ENCODE assay signal across 1 cellular context in genomic region chr1:113978863-113979702, GRCh38.
TF ChIP-seq lines count a peak whose summit lies in the region.

OLFML3 (plus strand) TSS chr1:113979474; CDS start chr1:113979517, 43 bp downstream.

TF ChIP-seq in GM12878, 131 proteins besides CTCF, POLR2A, EP300 and RAD21 (continued from another document and continues in another):
- TF ChIP-seq, protein P1, sequence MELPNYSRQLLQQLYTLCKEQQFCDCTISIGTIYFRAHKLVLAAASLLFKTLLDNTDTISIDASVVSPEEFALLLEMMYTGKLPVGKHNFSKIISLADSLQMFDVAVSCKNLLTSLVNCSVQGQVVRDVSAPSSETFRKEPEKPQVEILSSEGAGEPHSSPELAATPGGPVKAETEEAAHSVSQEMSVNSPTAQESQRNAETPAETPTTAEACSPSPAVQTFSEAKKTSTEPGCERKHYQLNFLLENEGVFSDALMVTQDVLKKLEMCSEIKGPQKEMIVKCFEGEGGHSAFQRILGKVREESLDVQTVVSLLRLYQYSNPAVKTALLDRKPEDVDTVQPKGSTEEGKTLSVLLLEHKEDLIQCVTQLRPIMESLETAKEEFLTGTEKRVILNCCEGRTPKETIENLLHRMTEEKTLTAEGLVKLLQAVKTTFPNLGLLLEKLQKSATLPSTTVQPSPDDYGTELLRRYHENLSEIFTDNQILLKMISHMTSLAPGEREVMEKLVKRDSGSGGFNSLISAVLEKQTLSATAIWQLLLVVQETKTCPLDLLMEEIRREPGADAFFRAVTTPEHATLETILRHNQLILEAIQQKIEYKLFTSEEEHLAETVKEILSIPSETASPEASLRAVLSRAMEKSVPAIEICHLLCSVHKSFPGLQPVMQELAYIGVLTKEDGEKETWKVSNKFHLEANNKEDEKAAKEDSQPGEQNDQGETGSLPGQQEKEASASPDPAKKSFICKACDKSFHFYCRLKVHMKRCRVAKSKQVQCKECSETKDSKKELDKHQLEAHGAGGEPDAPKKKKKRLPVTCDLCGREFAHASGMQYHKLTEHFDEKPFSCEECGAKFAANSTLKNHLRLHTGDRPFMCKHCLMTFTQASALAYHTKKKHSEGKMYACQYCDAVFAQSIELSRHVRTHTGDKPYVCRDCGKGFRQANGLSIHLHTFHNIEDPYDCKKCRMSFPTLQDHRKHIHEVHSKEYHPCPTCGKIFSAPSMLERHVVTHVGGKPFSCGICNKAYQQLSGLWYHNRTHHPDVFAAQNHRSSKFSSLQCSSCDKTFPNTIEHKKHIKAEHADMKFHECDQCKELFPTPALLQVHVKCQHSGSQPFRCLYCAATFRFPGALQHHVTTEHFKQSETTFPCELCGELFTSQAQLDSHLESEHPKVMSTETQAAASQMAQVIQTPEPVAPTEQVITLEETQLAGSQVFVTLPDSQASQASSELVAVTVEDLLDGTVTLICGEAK (IDR thresholded peaks at IDR 0.05; ENCODE audit: borderline replicate concordance): no peak
- TF ChIP-seq KLF5 (IDR thresholded peaks at IDR 0.05; ENCODE audit: partially characterized antibody) (no peak), TARDBP (IDR thresholded peaks at IDR 0.05; ENCODE audit: borderline replicate concordance) (no peak), TCF12 (IDR thresholded peaks at IDR 0.05; ENCODE audit: low read depth, low read length) (no peak), CBX5 (IDR thresholded peaks at IDR 0.05; ENCODE audit: low read depth) (no peak), SUPT20H (IDR thresholded peaks at IDR 0.05; ENCODE audit: borderline replicate concordance, control insufficient read depth, low read depth, low read length) (no peak), RCOR1 (conservative IDR thresholded peaks at IDR 0.05; ENCODE audit: low read depth, low read length) (no peak), SMARCA5 (IDR thresholded peaks at IDR 0.05) (no peak), NFIC (IDR thresholded peaks at IDR 0.05; ENCODE audit: low read depth, low read length) (no peak), FOXM1 (IDR thresholded peaks at IDR 0.05; ENCODE audit: low read depth, low read length) (peak; percentile 47; the same call in 1 of the 2 replicates), RELA (IDR thresholded peaks at IDR 0.05; ENCODE audit: borderline replicate concordance, partially characterized antibody) (no peak), SPI1 (IDR thresholded peaks at IDR 0.05; ENCODE audit: borderline replicate concordance, insufficient read depth, low read depth, low read length) (peak; percentile 6; the same call in 1 of the 2 replicates), DPF2 (IDR thresholded peaks at IDR 0.05) (no peak), RB1 (IDR thresholded peaks at IDR 0.05; ENCODE audit: borderline replicate concordance) (no peak), BHLHE40 (IDR thresholded peaks at IDR 0.05; ENCODE audit: borderline replicate concordance in 1 of 2, low read depth in 2 of 2, low read length in 1 of 2) (no peak), JUNB (IDR thresholded peaks at IDR 0.05) (peak; percentile 38; the same call in 1 of the 2 replicates), RBBP5 (conservative IDR thresholded peaks at IDR 0.05) (no peak), TBL1XR1 (IDR thresholded peaks at IDR 0.05; ENCODE audit: low read depth, low read length) (no peak), YY1 (IDR thresholded peaks at IDR 0.05; ENCODE audit: low read depth, low read length) (peak; percentile 49; the same call in 1 of the 2 replicates), GABPA (IDR thresholded peaks at IDR 0.05; ENCODE audit: low read depth) (no peak), EED (IDR thresholded peaks at IDR 0.05; ENCODE audit: low read depth) (no peak), EGR1 (IDR thresholded peaks at IDR 0.05; ENCODE audit: borderline replicate concordance in 1 of 2, low read depth in 2 of 2, low read length in 2 of 2) (no peak), ZNF687 (IDR thresholded peaks at IDR 0.05) (no peak), REST (IDR thresholded peaks at IDR 0.05; ENCODE audit: low read depth, low read length) (no peak), POU2F2 (IDR thresholded peaks at IDR 0.05; ENCODE audit: borderline replicate concordance, low read depth, low read length) (no peak), NR2C2 (IDR thresholded peaks at IDR 0.05; ENCODE audit: borderline replicate concordance, control insufficient read depth, insufficient read length, low read depth) (no peak), MYC (IDR thresholded peaks at IDR 0.05; ENCODE audit: insufficient read depth, insufficient read length, insufficient replicate concordance, low read length, severe bottlenecking) (no peak), NFYA (IDR thresholded peaks at IDR 0.05; ENCODE audit: borderline replicate concordance, low read depth, low read length) (no peak), ZNF384 (IDR thresholded peaks at IDR 0.05; ENCODE audit: borderline replicate concordance, low read depth, low read length) (no peak), CHD4 (IDR thresholded peaks at IDR 0.05) (no peak), RUNX3 (IDR thresholded peaks at IDR 0.05; ENCODE audit: low read length) (peak; percentile 23; the same call in 1 of the 2 replicates), ZNF592 (IDR thresholded peaks at IDR 0.05) (no peak), IRF3 (IDR thresholded peaks at IDR 0.05) (no peak)
- TF ChIP-seq, protein P2, sequence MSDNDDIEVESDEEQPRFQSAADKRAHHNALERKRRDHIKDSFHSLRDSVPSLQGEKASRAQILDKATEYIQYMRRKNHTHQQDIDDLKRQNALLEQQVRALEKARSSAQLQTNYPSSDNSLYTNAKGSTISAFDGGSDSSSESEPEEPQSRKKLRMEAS (IDR thresholded peaks at IDR 0.05; ENCODE audit: low read depth, low read length): no peak
- TF ChIP-seq, protein P3, sequence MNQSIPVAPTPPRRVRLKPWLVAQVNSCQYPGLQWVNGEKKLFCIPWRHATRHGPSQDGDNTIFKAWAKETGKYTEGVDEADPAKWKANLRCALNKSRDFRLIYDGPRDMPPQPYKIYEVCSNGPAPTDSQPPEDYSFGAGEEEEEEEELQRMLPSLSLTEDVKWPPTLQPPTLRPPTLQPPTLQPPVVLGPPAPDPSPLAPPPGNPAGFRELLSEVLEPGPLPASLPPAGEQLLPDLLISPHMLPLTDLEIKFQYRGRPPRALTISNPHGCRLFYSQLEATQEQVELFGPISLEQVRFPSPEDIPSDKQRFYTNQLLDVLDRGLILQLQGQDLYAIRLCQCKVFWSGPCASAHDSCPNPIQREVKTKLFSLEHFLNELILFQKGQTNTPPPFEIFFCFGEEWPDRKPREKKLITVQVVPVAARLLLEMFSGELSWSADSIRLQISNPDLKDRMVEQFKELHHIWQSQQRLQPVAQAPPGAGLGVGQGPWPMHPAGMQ (IDR thresholded peaks at IDR 0.05; ENCODE audit: borderline replicate concordance): no peak
- TF ChIP-seq, protein P4, sequence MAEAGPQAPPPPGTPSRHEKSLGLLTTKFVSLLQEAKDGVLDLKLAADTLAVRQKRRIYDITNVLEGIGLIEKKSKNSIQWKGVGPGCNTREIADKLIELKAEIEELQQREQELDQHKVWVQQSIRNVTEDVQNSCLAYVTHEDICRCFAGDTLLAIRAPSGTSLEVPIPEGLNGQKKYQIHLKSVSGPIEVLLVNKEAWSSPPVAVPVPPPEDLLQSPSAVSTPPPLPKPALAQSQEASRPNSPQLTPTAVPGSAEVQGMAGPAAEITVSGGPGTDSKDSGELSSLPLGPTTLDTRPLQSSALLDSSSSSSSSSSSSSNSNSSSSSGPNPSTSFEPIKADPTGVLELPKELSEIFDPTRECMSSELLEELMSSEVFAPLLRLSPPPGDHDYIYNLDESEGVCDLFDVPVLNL (IDR thresholded peaks at IDR 0.05; ENCODE audit: low read depth, low read length): no peak
- TF ChIP-seq, protein P5, sequence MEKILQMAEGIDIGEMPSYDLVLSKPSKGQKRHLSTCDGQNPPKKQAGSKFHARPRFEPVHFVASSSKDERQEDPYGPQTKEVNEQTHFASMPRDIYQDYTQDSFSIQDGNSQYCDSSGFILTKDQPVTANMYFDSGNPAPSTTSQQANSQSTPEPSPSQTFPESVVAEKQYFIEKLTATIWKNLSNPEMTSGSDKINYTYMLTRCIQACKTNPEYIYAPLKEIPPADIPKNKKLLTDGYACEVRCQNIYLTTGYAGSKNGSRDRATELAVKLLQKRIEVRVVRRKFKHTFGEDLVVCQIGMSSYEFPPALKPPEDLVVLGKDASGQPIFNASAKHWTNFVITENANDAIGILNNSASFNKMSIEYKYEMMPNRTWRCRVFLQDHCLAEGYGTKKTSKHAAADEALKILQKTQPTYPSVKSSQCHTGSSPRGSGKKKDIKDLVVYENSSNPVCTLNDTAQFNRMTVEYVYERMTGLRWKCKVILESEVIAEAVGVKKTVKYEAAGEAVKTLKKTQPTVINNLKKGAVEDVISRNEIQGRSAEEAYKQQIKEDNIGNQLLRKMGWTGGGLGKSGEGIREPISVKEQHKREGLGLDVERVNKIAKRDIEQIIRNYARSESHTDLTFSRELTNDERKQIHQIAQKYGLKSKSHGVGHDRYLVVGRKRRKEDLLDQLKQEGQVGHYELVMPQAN (conservative IDR thresholded peaks at IDR 0.05): no peak
